In genomic region chr10:62106929-62107519, GRCh38 we compare ENCODE assay signal across 14 cellular contexts.
"Had no signal": no experiment of that assay in that cellular context is flagged by ENCODE, and none has a peak within 500 bp of the region (broad histone marks: within the 10 kb centered on the region; RNA-seq: fewer than 3 reads in every experiment).

No MANE protein-coding gene starts in this region.

- H3K27me3 ChIP-seq: tibial artery, vagina had no signal

- H3K9me3 Mint-ChIP-seq: activated CD4-positive, alpha-beta memory T cell treated with anti-CD3 and anti-CD28 coated beads, Interleukin-2, amount 10 ng/mL, durations not matched to agents 7 days and 5 days; activated naive CD4-positive, alpha-beta T cell treated with anti-CD3 and anti-CD28 coated beads, Interleukin-2, amount 50 U/mL, for 24 hours had no signal

- H3K36me3 Mint-ChIP-seq: activated naive CD4-positive, alpha-beta T cell treated with anti-CD3 and anti-CD28 coated beads, Interleukin-2, amount 50 U/mL, for 24 hours had no signal

- H3K4me1 ChIP-seq: tibial artery had no signal

- H3K9me3 ChIP-seq: tibial artery, vagina had no signal

- H3K36me3 ChIP-seq: vagina had no signal

- DNase-seq: activated CD4-positive, alpha-beta memory T cell treated with anti-CD3 and anti-CD28 coated beads, Interleukin-2, amount 10 ng/mL, durations not matched to agents 7 days and 5 days; activated CD4-positive, alpha-beta T cell treated with anti-CD3 and anti-CD28 coated beads for 36 hours; activated effector memory CD4-positive, alpha-beta T cell treated with Interleukin-2 at 50 U/mL for 16 hours; anterior cingulate cortex; cerebellar nuclear complex; dermis blood vessel endothelial cell; erythroblast; kidney; left ventricle myocardium superior; mesendoderm; stimulated activated CD4-positive, alpha-beta T cell treated with anti-CD3 and anti-CD28 coated beads, Interleukin-4, amount 100 ng/mL, for 1 hour; tibial artery had no signal

- H3K27ac Mint-ChIP-seq: activated CD4-positive, alpha-beta memory T cell treated with anti-CD3 and anti-CD28 coated beads, Interleukin-2, amount 10 ng/mL, durations not matched to agents 7 days and 5 days; activated CD4-positive, alpha-beta T cell treated with anti-CD3 and anti-CD28 coated beads for 36 hours; activated naive CD4-positive, alpha-beta T cell treated with anti-CD3 and anti-CD28 coated beads, Interleukin-2, amount 50 U/mL, for 24 hours had no signal

- ATAC-seq: activated CD4-positive, alpha-beta T cell treated with anti-CD3 and anti-CD28 coated beads for 36 hours; left ventricle myocardium superior had no signal

- H3K27me3 Mint-ChIP-seq: activated CD4-positive, alpha-beta memory T cell treated with anti-CD3 and anti-CD28 coated beads, Interleukin-2, amount 10 ng/mL, durations not matched to agents 7 days and 5 days; activated CD4-positive, alpha-beta T cell treated with anti-CD3 and anti-CD28 coated beads for 36 hours; activated naive CD4-positive, alpha-beta T cell treated with anti-CD3 and anti-CD28 coated beads, Interleukin-2, amount 50 U/mL, for 24 hours had no signal

- H3K4me3 Mint-ChIP-seq: activated CD4-positive, alpha-beta memory T cell treated with anti-CD3 and anti-CD28 coated beads, Interleukin-2, amount 10 ng/mL, durations not matched to agents 7 days and 5 days; activated CD4-positive, alpha-beta T cell treated with anti-CD3 and anti-CD28 coated beads for 36 hours; activated naive CD4-positive, alpha-beta T cell treated with anti-CD3 and anti-CD28 coated beads, Interleukin-2, amount 50 U/mL, for 24 hours had no signal

- H3K27ac ChIP-seq: tibial artery, vagina had no signal

- H3K4me3 ChIP-seq: tibial artery, vagina had no signal
